18 cellular contexts compared by ENCODE assay signal in genomic region chr21:37800496-37801061, GRCh38.
A peak's percentile ranks its signal among the peaks of the same experiment; 100 is the strongest.
DNase-seq lines count a peak whose midpoint lies in the region; ATAC-seq and TF ChIP-seq lines count a peak whose summit lies in the region.
"Had no signal": no experiment of that assay in that cellular context is flagged by ENCODE, and none has a peak within 500 bp of the region (broad histone marks: within the 10 kb centered on the region; RNA-seq: fewer than 3 reads in every experiment).

No MANE protein-coding gene starts in this region.

- H3K9ac ChIP-seq in neural progenitor cell (no peak overlapping the region), PC-3 (ENCODE audit: low read length) (no peak overlapping the region)
- H3K9ac ChIP-seq: SK-N-SH had no signal

- H3K9me3 ChIP-seq in hepatocyte (ENCODE audit: low read depth) (no peaks in the 10 kb centered on the region), neural progenitor cell (ENCODE audit: low read depth) (no peaks in the 10 kb centered on the region), PC-3 (ENCODE audit: low read length) (no peaks in the 10 kb centered on the region), heart right ventricle (peaks cover 0 to 8% (median 0%) of the 10 kb centered on the region in 11 donors)
- H3K9me3 ChIP-seq: A549, SK-N-SH had no signal

- H3K27ac Mint-ChIP-seq in neural progenitor cell: no peak overlapping the region
- H3K27ac Mint-ChIP-seq: CD14-positive monocyte had no signal

- H3K79me2 ChIP-seq in hepatocyte: no peaks in the 10 kb centered on the region
- no peaks in the 10 kb centered on the region for H3K79me2 ChIP-seq in neural progenitor cell (ENCODE audit: low read depth)
- H3K79me2 ChIP-seq in PC-3 (ENCODE audit: low read length): no peaks in the 10 kb centered on the region

- BruUV-seq in PC-3 (replicated peaks; lab: Mats Ljungman, UMichigan): no TSS peak

- 43% methylated on average over 9 of the region's 9 CpGs for WGBS in hepatocyte (ENCODE audit: low lambda C conversion rate, missing lambda C conversion rate)
- 42 to 47% methylated on average over 9 of the region's 9 CpGs for WGBS in heart right ventricle, 2 donors

- POLR2A ChIA-PET in PC-3 (lab: Charles Lee; ENCODE audit: unreplicated experiment): no interaction called here

- H3K4me3 ChIP-seq in hepatocyte: no peak overlapping the region
- no peak overlapping the region for H3K4me3 ChIP-seq in neural progenitor cell
- H3K4me3 ChIP-seq in PC-3 (ENCODE audit: low read length): no peak overlapping the region
- H3K4me3 ChIP-seq in heart right ventricle: no peak overlapping the region
- H3K4me3 ChIP-seq: A549 had no signal

- H3K4me1 Mint-ChIP-seq in neural progenitor cell: peaks cover 9% of the 10 kb centered on the region

- no peak overlapping the region for H3K4me3 Mint-ChIP-seq in neural progenitor cell
- H3K4me3 Mint-ChIP-seq: CD14-positive monocyte had no signal

- no peaks in the 10 kb centered on the region for H3K9me2 ChIP-seq in hepatocyte (replicated peaks; ENCODE audit: insufficient read depth)
- H3K9me2 ChIP-seq in PC-3 (replicated peaks; ENCODE audit: low read length): no peaks in the 10 kb centered on the region
- H3K9me2 ChIP-seq: SK-N-SH had no signal

- CTCF ChIA-PET in PC-3 (lab: Charles Lee): no interaction called here

- intact Hi-C loops in PC-3 (cut with micrococcal nuclease): no loop called here
- intact Hi-C loops in heart right ventricle (cut with DNase I): no loop called here

- H3K4me1 ChIP-seq in hepatocyte (ENCODE audit: insufficient read depth): peaks cover 11% of the 10 kb centered on the region
- no peaks in the 10 kb centered on the region for H3K4me1 ChIP-seq in neural progenitor cell
- no peaks in the 10 kb centered on the region for H3K4me1 ChIP-seq in PC-3 (ENCODE audit: insufficient read depth, low read length)
- no peaks in the 10 kb centered on the region for H3K4me1 ChIP-seq in heart right ventricle
- H3K4me1 ChIP-seq: A549 had no signal

- H3K27me3 Mint-ChIP-seq in neural progenitor cell (ENCODE audit: insufficient read depth, low read depth): peaks cover 11% of the 10 kb centered on the region

- peak; percentile 22 for DNase-seq in AG08395 (ENCODE audit: low spot score)
- DNase-seq in NCI-H226: peak; percentile 16
- peak; percentile 98 for DNase-seq in amniotic epithelial cell (ENCODE audit: low read depth)
- DNase-seq in hepatocyte (ENCODE audit: low spot score): no peak
- DNase-seq in neural progenitor cell (ENCODE audit: low spot score): no peak
- no peak for DNase-seq in PC-3
- DNase-seq in heart right ventricle: no peak
- DNase-seq: COR-L47, H7, NCI-H1417 treated with DMSO at 0.1 percent for 48 hours, NCI-H1930, NCI-H82, SK-N-SH had no signal

- no peaks in the 10 kb centered on the region for H3K36me3 ChIP-seq in hepatocyte (replicated peaks; ENCODE audit: insufficient read depth, low read depth)
- no peaks in the 10 kb centered on the region for H3K36me3 ChIP-seq in neural progenitor cell
- no peaks in the 10 kb centered on the region for H3K36me3 ChIP-seq in PC-3 (ENCODE audit: low read depth, low read length)
- no peaks in the 10 kb centered on the region for H3K36me3 ChIP-seq in heart right ventricle

- no peak for TF ChIP-seq CTCF in hepatocyte (IDR thresholded peaks at IDR 0.05; ENCODE audit: poor library complexity)
- no peak for TF ChIP-seq CTCF in neural progenitor cell (IDR thresholded peaks at IDR 0.05)
- no peak for TF ChIP-seq CTCF in PC-3 (conservative IDR thresholded peaks at IDR 0.05; ENCODE audit: low read depth, low read length)
- TF ChIP-seq CTCF in heart right ventricle (IDR thresholded peaks at IDR 0.05): no peak

- H4K20me1 ChIP-seq in hepatocyte (ENCODE audit: insufficient read depth, poor library complexity, severe bottlenecking): no peaks in the 10 kb centered on the region
- H4K20me1 ChIP-seq in neural progenitor cell (ENCODE audit: low read depth): no peaks in the 10 kb centered on the region
- no peaks in the 10 kb centered on the region for H4K20me1 ChIP-seq in PC-3 (ENCODE audit: low read length)

- H3F3A ChIP-seq in neural progenitor cell (ENCODE audit: low read depth) (no peaks in the 10 kb centered on the region), PC-3 (ENCODE audit: low read length, unreplicated experiment) (no peaks in the 10 kb centered on the region)

- peak overlapping the region; percentile 1 for H3K4me2 ChIP-seq in hepatocyte
- H3K4me2 ChIP-seq in neural progenitor cell: no peak overlapping the region
- no peak overlapping the region for H3K4me2 ChIP-seq in PC-3 (ENCODE audit: low read length)
- H3K4me2 ChIP-seq: A549, SK-N-SH had no signal

- ATAC-seq in HG02870 (IDR thresholded peaks at IDR 0.05; ENCODE audit: unreplicated experiment): no peak
- ATAC-seq in PC-3: no peak
- no peak for ATAC-seq in heart right ventricle
- ATAC-seq: A549, Panc1, Right ventricle myocardium inferior had no signal

- H3K36me3 Mint-ChIP-seq in neural progenitor cell: no peaks in the 10 kb centered on the region
- H3K36me3 Mint-ChIP-seq: CD14-positive monocyte had no signal

- H2AFZ ChIP-seq in hepatocyte (no peak overlapping the region), neural progenitor cell (replicated peaks) (no peak overlapping the region), PC-3 (ENCODE audit: low read length) (no peak overlapping the region)

- H3K9me3 Mint-ChIP-seq in neural progenitor cell: peaks cover 16% of the 10 kb centered on the region

- H3K27me3 ChIP-seq in hepatocyte (no peaks in the 10 kb centered on the region), neural progenitor cell (no peaks in the 10 kb centered on the region), PC-3 (ENCODE audit: low read length) (peaks cover 62% of the 10 kb centered on the region), heart right ventricle (peaks cover 0 to 23% (median 15%) of the 10 kb centered on the region in 7 donors)

- H3K27ac ChIP-seq in hepatocyte: no peak overlapping the region
- H3K27ac ChIP-seq in neural progenitor cell: no peak overlapping the region
- no peak overlapping the region for H3K27ac ChIP-seq in PC-3 (ENCODE audit: low read length)
- no peak overlapping the region for H3K27ac ChIP-seq in heart right ventricle
- H3K27ac ChIP-seq: A549 had no signal

Comparison
In these comparisons a context has a peak if more than half of its experiments do, and no peak if none do; other contexts are left out.
1. DNase-seq: peak in AG08395 (single experiment), NCI-H226 (single experiment) and amniotic epithelial cell (single experiment); none in hepatocyte (single experiment), neural progenitor cell (single experiment), PC-3 (single experiment) and heart right ventricle (0 of 2).